Comparison of ENCODE assay signal across 20 cellular contexts in genomic region chr3:43233062-43233461, GRCh38. TPM values are rescaled to one million over a fixed set of nuclear protein-coding genes. Genes with fewer than 3 reads are reported as not detected.
DNase-seq lines count a peak whose midpoint lies in the region; ATAC-seq and TF ChIP-seq lines count a peak whose summit lies in the region.
"Had no signal": no experiment of that assay in that cellular context is flagged by ENCODE, and none has a peak within 500 bp of the region (broad histone marks: within the 10 kb centered on the region; RNA-seq: fewer than 3 reads in every experiment).

No MANE protein-coding gene starts in this region.

- peak overlapping the region; percentile 15 for H3K27ac Mint-ChIP-seq in stimulated activated effector memory CD8-positive, alpha-beta T cell treated with anti-CD3 and anti-CD28 coated beads, Interleukin-12 subunit alpha, Interleukin-12 subunit beta, amount 100 ng/mL, for 72 hours
- H3K27ac Mint-ChIP-seq: B cell, GM23338, HFFc6, IgD-negative memory B cell had no signal

- intact Hi-C loops in left ventricle myocardium inferior (cut with micrococcal nuclease) (no loop called here), left cardiac atrium (cut with DNase I) (no loop called here)

- no peak for ATAC-seq in left cardiac atrium
- ATAC-seq in stimulated activated effector memory CD8-positive, alpha-beta T cell treated with anti-CD3 and anti-CD28 coated beads, Interleukin-12 subunit alpha, Interleukin-12 subunit beta, amount 100 ng/mL, for 72 hours, result no peak
- ATAC-seq: CD8-positive, alpha-beta T cell; GM23338; HCT116 had no signal

- H3K9me3 Mint-ChIP-seq in stimulated activated effector memory CD8-positive, alpha-beta T cell treated with anti-CD3 and anti-CD28 coated beads, Interleukin-12 subunit alpha, Interleukin-12 subunit beta, amount 100 ng/mL, for 72 hours, result peaks cover 2% of the 10 kb centered on the region
- H3K9me3 Mint-ChIP-seq: HFFc6 had no signal

- H3K4me3 ChIP-seq in left ventricle myocardium inferior, result no peak overlapping the region
- H3K4me3 ChIP-seq: BLaER1 treated with 17β-estradiol and CSF1 and Interleukin-3, amounts not matched to agents 10 nM and 100 nM; GM23338 had no signal

- no peak overlapping the region for H3K4me3 Mint-ChIP-seq in stimulated activated effector memory CD8-positive, alpha-beta T cell treated with anti-CD3 and anti-CD28 coated beads, Interleukin-12 subunit alpha, Interleukin-12 subunit beta, amount 100 ng/mL, for 72 hours
- H3K4me3 Mint-ChIP-seq: B cell; CD8-positive, alpha-beta T cell; GM23338; HFFc6; IgD-negative memory B cell had no signal

- peak overlapping the region; percentile 7 for H3K27ac ChIP-seq in left ventricle myocardium inferior (replicated peaks)
- H3K27ac ChIP-seq: BLaER1 treated with 17β-estradiol and CSF1 and Interleukin-3, amounts not matched to agents 10 nM and 100 nM had no signal

- H3K4me1 ChIP-seq in left ventricle myocardium inferior, result no peaks in the 10 kb centered on the region

- peaks cover 10% of the 10 kb centered on the region for H3K9me3 ChIP-seq in left ventricle myocardium inferior (replicated peaks)

- no peaks in the 10 kb centered on the region for H3K36me3 Mint-ChIP-seq in stimulated activated effector memory CD8-positive, alpha-beta T cell treated with anti-CD3 and anti-CD28 coated beads, Interleukin-12 subunit alpha, Interleukin-12 subunit beta, amount 100 ng/mL, for 72 hours
- H3K36me3 Mint-ChIP-seq: IgD-negative memory B cell had no signal

- peaks cover 9% of the 10 kb centered on the region for H3K4me1 Mint-ChIP-seq in stimulated activated effector memory CD8-positive, alpha-beta T cell treated with anti-CD3 and anti-CD28 coated beads, Interleukin-12 subunit alpha, Interleukin-12 subunit beta, amount 100 ng/mL, for 72 hours
- H3K4me1 Mint-ChIP-seq: B cell, GM23338 had no signal

- no peak for TF ChIP-seq CTCF in left ventricle myocardium inferior (IDR thresholded peaks at IDR 0.05; ENCODE audit: borderline replicate concordance)

- H3K27me3 ChIP-seq in left ventricle myocardium inferior (ENCODE audit: low read depth), result no peaks in the 10 kb centered on the region
- H3K27me3 ChIP-seq: BLaER1 treated with 17β-estradiol and CSF1 and Interleukin-3, amounts not matched to agents 10 nM and 100 nM had no signal

- peak; percentile 63 for DNase-seq in NCI-H2171 treated with DMSO at 0.1 percent for 48 hours (lab: John Stamatoyannopoulos, UW)
- no peak for DNase-seq in NCI-H2171 (lab: John Stamatoyannopoulos, UW)
- DNase-seq in left ventricle myocardium inferior, result no peak
- no peak for DNase-seq in left cardiac atrium
- DNase-seq in cerebellum (ENCODE audit: low spot score), result peak; percentile 59
- no peak for DNase-seq in stimulated activated effector memory CD8-positive, alpha-beta T cell treated with anti-CD3 and anti-CD28 coated beads, Interleukin-12 subunit alpha, Interleukin-12 subunit beta, amount 100 ng/mL, for 72 hours (ENCODE audit: low spot score in 2 of 2)
- no peak for DNase-seq in NCI-H748 treated with DMSO at 0.1 percent for 48 hours (lab: John Stamatoyannopoulos, UW)
- DNase-seq in superior temporal gyrus (ENCODE audit: extremely low spot score), result no peak
- DNase-seq: 8988T; Calu3; CD8-positive, alpha-beta T cell; DMS79; GF-D8; H7; HFFc6 had no signal

- no peaks in the 10 kb centered on the region for H3K36me3 ChIP-seq in left ventricle myocardium inferior
- H3K36me3 ChIP-seq: BLaER1 treated with 17β-estradiol and CSF1 and Interleukin-3, amounts not matched to agents 10 nM and 100 nM had no signal

RNA-seq across cellular contexts. Expression of gene SNRK, which starts 53.3 kb away (rescaled TPM):
- 23.1 TPM for total RNA-seq in left ventricle myocardium inferior
- 10 to 100 TPM; 20.2 to 29.3 TPM for total RNA-seq in left cardiac atrium
- total RNA-seq in cerebellum, result 60.6 TPM

Comparison
In these comparisons a context has a peak if more than half of its experiments do, and no peak if none do; other contexts are left out.
1. DNase-seq: peak in NCI-H2171 treated with DMSO at 0.1 percent for 48 hours (single experiment) and cerebellum (single experiment); none in NCI-H2171 (single experiment), left ventricle myocardium inferior (single experiment), left cardiac atrium (single experiment), stimulated activated effector memory CD8-positive, alpha-beta T cell treated with anti-CD3 and anti-CD28 coated beads, Interleukin-12 subunit alpha, Interleukin-12 subunit beta, amount 100 ng/mL, for 72 hours (0 of 2), NCI-H748 treated with DMSO at 0.1 percent for 48 hours (single experiment) and superior temporal gyrus (single experiment).